In the genomic region with DNA sequence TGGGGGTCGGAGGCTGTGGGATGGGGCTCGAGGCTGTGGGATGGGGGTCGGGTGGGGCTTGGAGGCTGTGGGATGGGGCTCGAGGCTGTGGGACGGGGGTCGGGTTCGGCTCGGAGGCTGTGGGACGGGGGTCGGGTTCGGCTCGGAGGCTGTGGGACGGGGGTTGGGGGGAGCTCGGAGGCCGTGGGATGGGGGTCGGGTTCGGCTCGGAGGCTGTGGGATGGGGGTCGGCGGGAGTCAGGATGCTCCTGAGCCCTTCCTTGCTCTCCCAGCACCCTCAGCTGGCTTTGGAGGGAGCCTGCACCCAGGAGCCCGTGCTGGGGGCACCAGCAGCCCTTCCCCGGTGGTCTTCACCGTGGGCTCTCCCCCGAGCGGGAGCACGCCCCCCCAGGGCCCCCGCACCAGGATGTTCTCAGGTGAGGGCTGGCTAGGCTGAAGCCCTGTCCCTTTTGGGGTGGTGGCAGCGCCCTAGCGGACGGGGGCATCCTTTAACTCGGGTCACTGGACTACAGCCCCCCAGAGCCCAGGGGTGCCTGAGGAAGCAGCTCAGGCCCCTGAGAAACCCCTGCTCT, we compare ENCODE assay signal across 17 cellular contexts.
"Had no signal": no experiment of that assay in that cellular context is flagged by ENCODE, and none has a peak within 500 bp of the region (broad histone marks: within the 10 kb centered on the region; RNA-seq: fewer than 3 reads in every experiment).

No MANE protein-coding gene starts in this region.

- ATAC-seq: left ventricle myocardium superior, right cardiac atrium, T-cell, upper lobe of right lung had no signal

- H3K27ac ChIP-seq: esophagus squamous epithelium, foreskin keratinocyte, neutrophil, SK-N-MC, suprapubic skin, upper lobe of right lung, VCaP had no signal

- H3K9me3 ChIP-seq: esophagus squamous epithelium, neutrophil, suprapubic skin, upper lobe of right lung had no signal

- H3K9me3 Mint-ChIP-seq: activated naive CD4-positive, alpha-beta T cell treated with anti-CD3 and anti-CD28 coated beads, Interleukin-2, amount 50 U/mL, for 24 hours; T-cell had no signal

- H3K27ac Mint-ChIP-seq: activated naive CD4-positive, alpha-beta T cell treated with anti-CD3 and anti-CD28 coated beads, Interleukin-2, amount 50 U/mL, for 24 hours; T-cell had no signal

- H3K4me1 ChIP-seq: foreskin keratinocyte had no signal

- H3K27me3 Mint-ChIP-seq: activated naive CD4-positive, alpha-beta T cell treated with anti-CD3 and anti-CD28 coated beads, Interleukin-2, amount 50 U/mL, for 24 hours; T-cell had no signal

- FAIRE-seq: endometrium, keratinocyte had no signal

- H3K4me3 Mint-ChIP-seq: activated naive CD4-positive, alpha-beta T cell treated with anti-CD3 and anti-CD28 coated beads, Interleukin-2, amount 50 U/mL, for 24 hours; T-cell had no signal

- H3K27me3 ChIP-seq: esophagus squamous epithelium, foreskin keratinocyte, neutrophil, suprapubic skin, upper lobe of right lung had no signal

- H3K4me3 ChIP-seq: esophagus squamous epithelium, SK-N-MC, suprapubic skin, upper lobe of right lung had no signal

- DNase-seq: activated CD8-positive, alpha-beta memory T cell treated with anti-CD3 and anti-CD28 coated beads for 24 hours; cerebellar nuclear complex; esophagus squamous epithelium; foreskin keratinocyte; stimulated activated naive CD4-positive, alpha-beta T cell; T1000; upper lobe of right lung had no signal

- H3K4me1 Mint-ChIP-seq: activated naive CD4-positive, alpha-beta T cell treated with anti-CD3 and anti-CD28 coated beads, Interleukin-2, amount 50 U/mL, for 24 hours; T-cell had no signal
